Comparison of ENCODE assay signal across 24 cellular contexts in genomic region chr11:129719037-129719436, GRCh38.
"Had no signal": no experiment of that assay in that cellular context is flagged by ENCODE, and none has a peak within 500 bp of the region (broad histone marks: within the 10 kb centered on the region; RNA-seq: fewer than 3 reads in every experiment).

No MANE protein-coding gene starts in this region.

- H3K27ac Mint-ChIP-seq: dendritic cell treated with granulocyte-macrophage colony-stimulating factor and Interleukin-4, amounts not matched to agents 40 ng/mL and 50 ng/mL, for 4 days; effector memory CD8-positive, alpha-beta T cell; endodermal cell had no signal

- H3K36me3 ChIP-seq: colonic mucosa, esophagus muscularis mucosa, esophagus squamous epithelium, gastrocnemius medialis, gastroesophageal sphincter, heart left ventricle, heart right ventricle had no signal

- H3K4me3 ChIP-seq: colonic mucosa, coronary artery, dorsolateral prefrontal cortex, esophagus muscularis mucosa, esophagus squamous epithelium, gastrocnemius medialis, gastroesophageal sphincter, heart left ventricle, heart right ventricle had no signal

- H3K4me3 Mint-ChIP-seq: dendritic cell treated with granulocyte-macrophage colony-stimulating factor and Interleukin-4, amounts not matched to agents 40 ng/mL and 50 ng/mL, for 4 days; effector memory CD8-positive, alpha-beta T cell; endodermal cell had no signal

- H3K27ac ChIP-seq: colonic mucosa, coronary artery, dorsolateral prefrontal cortex, epithelial cell of prostate, esophagus muscularis mucosa, esophagus squamous epithelium, foreskin keratinocyte, gastrocnemius medialis, gastroesophageal sphincter, heart left ventricle, heart right ventricle had no signal

- ATAC-seq: effector memory CD8-positive, alpha-beta T cell; esophagus mucosa; foreskin keratinocyte; gastrocnemius medialis; gastroesophageal sphincter; heart left ventricle; heart right ventricle had no signal

- H3K4me1 Mint-ChIP-seq: endodermal cell had no signal

- H3K9me3 Mint-ChIP-seq: dendritic cell treated with granulocyte-macrophage colony-stimulating factor and Interleukin-4, amounts not matched to agents 40 ng/mL and 50 ng/mL, for 4 days; effector memory CD8-positive, alpha-beta T cell; endodermal cell had no signal

- H3K9me3 ChIP-seq: colonic mucosa, esophagus muscularis mucosa, esophagus squamous epithelium, gastrocnemius medialis, gastroesophageal sphincter, heart right ventricle had no signal

- H3K4me1 ChIP-seq: colonic mucosa, esophagus muscularis mucosa, foreskin keratinocyte, gastrocnemius medialis, gastroesophageal sphincter, heart left ventricle, heart right ventricle had no signal

- DNase-seq: colonic mucosa; cortex of kidney; dermis blood vessel endothelial cell; dorsolateral prefrontal cortex; effector CD4-positive, alpha-beta T cell; effector CD8-positive, alpha-beta T cell; effector memory CD4-positive, alpha-beta T cell; effector memory CD8-positive, alpha-beta T cell; erythroblast; esophagus squamous epithelium; foreskin fibroblast; foreskin keratinocyte; foreskin melanocyte; gastrocnemius medialis; glutamatergic neuron; heart left ventricle; heart right ventricle had no signal
